ENCODE assay signal across 30 cellular contexts in genomic region chr10:71060636-71061426, GRCh38.
"Had no signal": no experiment of that assay in that cellular context is flagged by ENCODE, and none has a peak within 500 bp of the region (broad histone marks: within the 10 kb centered on the region; RNA-seq: fewer than 3 reads in every experiment).

No MANE protein-coding gene starts in this region.

- H3K4me1 ChIP-seq: SJSA1 had no signal

- H3K36me3 ChIP-seq: brain microvascular endothelial cell, MG63, SJSA1 had no signal

- H3K4me1 Mint-ChIP-seq: activated B cell treated with CpG ODN at 0.5 μM for 24 hours; activated CD4-positive, alpha-beta T cell treated with anti-CD3 and anti-CD28 coated beads, Interleukin-2, amount 10 ng/mL, durations not matched to agents 24 days and 14 days; activated CD8-positive, alpha-beta memory T cell treated with anti-CD3 and anti-CD28 coated beads, Interleukin-2, amount 10 ng/mL, durations not matched to agents 7 days and 5 days had no signal

- H3K36me3 Mint-ChIP-seq: activated CD8-positive, alpha-beta memory T cell treated with anti-CD3 and anti-CD28 coated beads, Interleukin-2, amount 10 ng/mL, durations not matched to agents 7 days and 5 days; activated naive CD4-positive, alpha-beta T cell treated with anti-CD3 and anti-CD28 coated beads, Interleukin-2, amount 50 U/mL, for 72 hours had no signal

- H3K9me3 Mint-ChIP-seq: activated B cell treated with CpG ODN at 0.5 μM for 24 hours; activated CD4-positive, alpha-beta T cell treated with anti-CD3 and anti-CD28 coated beads, Interleukin-2, amount 10 ng/mL, durations not matched to agents 24 days and 14 days; activated naive CD4-positive, alpha-beta T cell treated with anti-CD3 and anti-CD28 coated beads, Interleukin-2, amount 50 U/mL, for 72 hours; activated T-cell treated with anti-CD3 and anti-CD28 coated beads, Interleukin-2, amount 50 U/mL, for 24 hours; activated T-helper 1 cell treated with anti-CD3 and anti-CD28 coated beads, Interleukin-12 subunit alpha, Interleukin-12 subunit beta, Interleukin-2, Interleukin-4 antibody, amounts not matched to agents 30 ng/mL and 10 ng/mL and 1 ng/mL, durations not matched to agents 14 hours and 24 hours and 36 hours; T-helper 2 cell treated with Interferon-gamma antibody and Interleukin-4, amounts not matched to agents 5 μg/mL and 100 μg/mL, for 36 hours had no signal

- H3K4me3 Mint-ChIP-seq: activated B cell treated with CpG ODN at 0.5 μM for 24 hours; activated CD4-positive, alpha-beta T cell treated with anti-CD3 and anti-CD28 coated beads, Interleukin-2, amount 10 ng/mL, durations not matched to agents 24 days and 14 days; activated CD8-positive, alpha-beta memory T cell treated with anti-CD3 and anti-CD28 coated beads, Interleukin-2, amount 10 ng/mL, durations not matched to agents 7 days and 5 days; activated T-cell treated with anti-CD3 and anti-CD28 coated beads, Interleukin-2, amount 50 U/mL, for 24 hours; activated T-helper 1 cell treated with anti-CD3 and anti-CD28 coated beads, Interleukin-12 subunit alpha, Interleukin-12 subunit beta, Interleukin-2, Interleukin-4 antibody, amounts not matched to agents 30 ng/mL and 10 ng/mL and 1 ng/mL, durations not matched to agents 14 hours and 24 hours and 36 hours; T-helper 2 cell treated with Interferon-gamma antibody and Interleukin-4, amounts not matched to agents 5 μg/mL and 100 μg/mL, for 36 hours had no signal

- H3K9me3 ChIP-seq: MG63, SJSA1 had no signal

- FAIRE-seq: astrocyte, RCC 7860 had no signal

- H3K27me3 ChIP-seq: MG63 had no signal

- H3K4me3 ChIP-seq: MG63, SJSA1 had no signal

- DNase-seq: activated B cell treated with CpG ODN at 0.5 μM for 24 hours; activated CD4-positive, alpha-beta T cell treated with anti-CD3 and anti-CD28 coated beads for 1 hour; activated CD4-positive, alpha-beta T cell treated with anti-CD3 and anti-CD28 coated beads, Interleukin-2, amount 10 ng/mL, durations not matched to agents 24 days and 14 days; activated CD4-positive, alpha-beta T cell treated with anti-CD3 and anti-CD28 coated beads, Interleukin-2, amount 50 U/mL, for 48 hours; activated CD8-positive, alpha-beta memory T cell treated with anti-CD3 and anti-CD28 coated beads, Interleukin-2, amount 10 ng/mL, durations not matched to agents 7 days and 5 days; activated effector memory CD4-positive, alpha-beta T cell treated with Interleukin-2 at 50 U/mL for 16 hours; activated naive CD4-positive, alpha-beta T cell treated with Interleukin-2 at 50 U/mL for 16 hours; activated T-cell treated with anti-CD3 and anti-CD28 coated beads, Interleukin-2, amount 50 U/mL, for 24 hours; amygdala; brain microvascular endothelial cell; caudate nucleus; MG63; MV-4-11; NCI-H1092 treated with DMSO at 0.1 percent for 48 hours; NCI-H1436; NCI-H1694 treated with DMSO at 0.1 percent for 48 hours; NCI-H2029 treated with DMSO at 0.1 percent for 48 hours; NCI-H2171 treated with DMSO at 0.1 percent for 48 hours; NCI-H226; NCI-H526; NCI-H774; PC-3; SHP77; SW 1271 had no signal

- H3K27me3 Mint-ChIP-seq: activated B cell treated with CpG ODN at 0.5 μM for 24 hours; activated T-cell treated with anti-CD3 and anti-CD28 coated beads, Interleukin-2, amount 50 U/mL, for 24 hours had no signal

- H3K27ac Mint-ChIP-seq: activated B cell treated with CpG ODN at 0.5 μM for 24 hours; activated CD4-positive, alpha-beta T cell treated with anti-CD3 and anti-CD28 coated beads, Interleukin-2, amount 10 ng/mL, durations not matched to agents 24 days and 14 days; activated CD8-positive, alpha-beta memory T cell treated with anti-CD3 and anti-CD28 coated beads, Interleukin-2, amount 10 ng/mL, durations not matched to agents 7 days and 5 days; activated T-cell treated with anti-CD3 and anti-CD28 coated beads, Interleukin-2, amount 50 U/mL, for 24 hours; activated T-helper 1 cell treated with anti-CD3 and anti-CD28 coated beads, Interleukin-12 subunit alpha, Interleukin-12 subunit beta, Interleukin-2, Interleukin-4 antibody, amounts not matched to agents 30 ng/mL and 10 ng/mL and 1 ng/mL, durations not matched to agents 14 hours and 24 hours and 36 hours; T-helper 2 cell treated with Interferon-gamma antibody and Interleukin-4, amounts not matched to agents 5 μg/mL and 100 μg/mL, for 36 hours had no signal

- H3K27ac ChIP-seq: brain microvascular endothelial cell, SJSA1 had no signal
